25 cellular contexts compared by ENCODE assay signal in genomic region chr20:25504366-25505135, GRCh38.
"Had no signal": no experiment of that assay in that cellular context is flagged by ENCODE, and none has a peak within 500 bp of the region (broad histone marks: within the 10 kb centered on the region; RNA-seq: fewer than 3 reads in every experiment).

No MANE protein-coding gene starts in this region.

- H3K27me3 Mint-ChIP-seq: activated CD4-positive, alpha-beta memory T cell treated with anti-CD3 and anti-CD28 coated beads for 36 hours; activated CD4-positive, alpha-beta T cell treated with anti-CD3 and anti-CD28 coated beads, Interleukin-2, amount 10 ng/mL, durations not matched to agents 24 days and 14 days; activated naive CD4-positive, alpha-beta T cell treated with anti-CD3 and anti-CD28 coated beads, Interleukin-2, amount 10 ng/mL, durations not matched to agents 7 days and 5 days; central memory CD8-positive, alpha-beta T cell; natural killer cell treated with Interleukin-12 subunit alpha and Interleukin-12 subunit beta and Interleukin-15 and Interleukin-18, amount 100 ng/mL, for 72 hours had no signal

- ATAC-seq: mucosa of descending colon; natural killer cell treated with Interleukin-12 subunit alpha and Interleukin-12 subunit beta and Interleukin-15 and Interleukin-18, amount 100 ng/mL, for 72 hours; right cardiac atrium had no signal

- H3K27ac ChIP-seq: epithelial cell of prostate, left ventricle myocardium inferior, ovary, stomach, tibial nerve, WERI-Rb-1 had no signal

- H3K36me3 Mint-ChIP-seq: activated naive CD4-positive, alpha-beta T cell treated with anti-CD3 and anti-CD28 coated beads, Interleukin-2, amount 10 ng/mL, durations not matched to agents 7 days and 5 days; natural killer cell treated with Interleukin-12 subunit alpha and Interleukin-12 subunit beta and Interleukin-15 and Interleukin-18, amount 100 ng/mL, for 72 hours had no signal

- H3K4me3 Mint-ChIP-seq: activated CD4-positive, alpha-beta memory T cell treated with anti-CD3 and anti-CD28 coated beads for 36 hours; activated CD4-positive, alpha-beta T cell treated with anti-CD3 and anti-CD28 coated beads, Interleukin-2, amount 10 ng/mL, durations not matched to agents 24 days and 14 days; activated naive CD4-positive, alpha-beta T cell treated with anti-CD3 and anti-CD28 coated beads, Interleukin-2, amount 10 ng/mL, durations not matched to agents 7 days and 5 days; activated T-helper 1 cell treated with anti-CD3 and anti-CD28 coated beads, Interleukin-12 subunit alpha, Interleukin-12 subunit beta, Interleukin-2, Interleukin-4 antibody, amounts not matched to agents 30 ng/mL and 10 ng/mL and 1 ng/mL, durations not matched to agents 14 hours and 24 hours and 36 hours; central memory CD8-positive, alpha-beta T cell; dendritic cell treated with granulocyte-macrophage colony-stimulating factor and Interleukin-4, amounts not matched to agents 40 ng/mL and 50 ng/mL, for 4 days; natural killer cell treated with Interleukin-12 subunit alpha and Interleukin-12 subunit beta and Interleukin-15 and Interleukin-18, amount 100 ng/mL, for 72 hours had no signal

- H3K9me3 Mint-ChIP-seq: activated CD4-positive, alpha-beta T cell treated with anti-CD3 and anti-CD28 coated beads, Interleukin-2, amount 10 ng/mL, durations not matched to agents 24 days and 14 days; activated naive CD4-positive, alpha-beta T cell treated with anti-CD3 and anti-CD28 coated beads, Interleukin-2, amount 10 ng/mL, durations not matched to agents 7 days and 5 days; activated T-helper 1 cell treated with anti-CD3 and anti-CD28 coated beads, Interleukin-12 subunit alpha, Interleukin-12 subunit beta, Interleukin-2, Interleukin-4 antibody, amounts not matched to agents 30 ng/mL and 10 ng/mL and 1 ng/mL, durations not matched to agents 14 hours and 24 hours and 36 hours; central memory CD8-positive, alpha-beta T cell; dendritic cell treated with granulocyte-macrophage colony-stimulating factor and Interleukin-4, amounts not matched to agents 40 ng/mL and 50 ng/mL, for 4 days; natural killer cell treated with Interleukin-12 subunit alpha and Interleukin-12 subunit beta and Interleukin-15 and Interleukin-18, amount 100 ng/mL, for 72 hours had no signal

- DNase-seq: activated CD4-positive, alpha-beta memory T cell treated with anti-CD3 and anti-CD28 coated beads for 36 hours; activated CD4-positive, alpha-beta T cell treated with anti-CD3 and anti-CD28 coated beads, Interleukin-2, amount 10 ng/mL, durations not matched to agents 24 days and 14 days; activated CD4-positive, CD25-positive, alpha-beta regulatory T cell treated with anti-CD3 and anti-CD28 coated beads, Interleukin-2, amount 50 U/mL, for 72 hours; activated CD8-positive, alpha-beta memory T cell treated with anti-CD3 and anti-CD28 coated beads, Interleukin-2, amount 50 U/mL, for 4 hours; activated effector memory CD4-positive, alpha-beta T cell treated with anti-CD3 and anti-CD28 coated beads, Interleukin-2, amount 50 U/mL, for 16 hours; activated naive CD4-positive, alpha-beta T cell treated with anti-CD3 and anti-CD28 coated beads, Interleukin-2, amount 10 ng/mL, durations not matched to agents 7 days and 5 days; activated T-cell treated with anti-CD3 and anti-CD28 coated beads, Interleukin-2, amount 50 U/mL, for 1 hour; amniotic stem cell; left ventricle myocardium inferior; mesendoderm; mucosa of descending colon; right cardiac atrium; stimulated activated CD4-positive, alpha-beta T cell treated with anti-CD3 and anti-CD28 coated beads, Interleukin-4, amount 100 ng/mL, for 1 hour; stomach; T-helper 1 cell; WERI-Rb-1 had no signal

- H3K4me1 Mint-ChIP-seq: activated CD4-positive, alpha-beta T cell treated with anti-CD3 and anti-CD28 coated beads, Interleukin-2, amount 10 ng/mL, durations not matched to agents 24 days and 14 days; activated naive CD4-positive, alpha-beta T cell treated with anti-CD3 and anti-CD28 coated beads, Interleukin-2, amount 10 ng/mL, durations not matched to agents 7 days and 5 days; central memory CD8-positive, alpha-beta T cell had no signal

- H3K4me1 ChIP-seq: left ventricle myocardium inferior, tibial nerve had no signal

- H3K36me3 ChIP-seq: ovary had no signal

- H3K9me3 ChIP-seq: left ventricle myocardium inferior, mucosa of descending colon, ovary, stomach, tibial nerve had no signal

- H3K4me3 ChIP-seq: left ventricle myocardium inferior, lung, mucosa of descending colon, ovary, stomach, tibial nerve had no signal

- H3K27ac Mint-ChIP-seq: activated CD4-positive, alpha-beta memory T cell treated with anti-CD3 and anti-CD28 coated beads for 36 hours; activated CD4-positive, alpha-beta T cell treated with anti-CD3 and anti-CD28 coated beads, Interleukin-2, amount 10 ng/mL, durations not matched to agents 24 days and 14 days; activated naive CD4-positive, alpha-beta T cell treated with anti-CD3 and anti-CD28 coated beads, Interleukin-2, amount 10 ng/mL, durations not matched to agents 7 days and 5 days; activated T-helper 1 cell treated with anti-CD3 and anti-CD28 coated beads, Interleukin-12 subunit alpha, Interleukin-12 subunit beta, Interleukin-2, Interleukin-4 antibody, amounts not matched to agents 30 ng/mL and 10 ng/mL and 1 ng/mL, durations not matched to agents 14 hours and 24 hours and 36 hours; dendritic cell treated with granulocyte-macrophage colony-stimulating factor and Interleukin-4, amounts not matched to agents 40 ng/mL and 50 ng/mL, for 4 days; natural killer cell treated with Interleukin-12 subunit alpha and Interleukin-12 subunit beta and Interleukin-15 and Interleukin-18, amount 100 ng/mL, for 72 hours had no signal

- FAIRE-seq: frontal cortex had no signal
